In the genomic region with DNA sequence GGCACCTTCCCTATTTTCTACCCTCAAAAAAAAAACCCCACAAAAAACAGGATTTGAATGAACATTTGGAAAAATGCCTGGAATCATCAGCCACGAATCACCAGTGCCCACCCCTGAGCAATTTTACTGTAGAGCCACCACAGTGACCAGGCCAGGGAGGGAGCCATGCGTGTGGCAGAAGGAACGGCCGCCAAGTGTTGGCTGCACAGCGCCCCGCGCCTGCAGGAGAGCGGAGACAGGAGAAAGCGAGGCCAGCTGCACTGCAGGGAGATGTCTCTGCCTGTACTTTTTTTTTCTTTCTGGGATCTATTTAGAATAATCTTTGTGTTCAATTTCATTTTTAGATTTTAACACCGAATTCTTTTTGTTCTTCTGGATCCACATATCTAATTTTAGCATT, we compare ENCODE assay signal across 28 cellular contexts.
DNase-seq lines count a peak whose midpoint lies in the region; ATAC-seq lines count a peak whose summit lies in the region.
"Had no signal": no experiment of that assay in that cellular context is flagged by ENCODE, and none has a peak within 500 bp of the region (broad histone marks: within the 10 kb centered on the region; RNA-seq: fewer than 3 reads in every experiment).

No MANE protein-coding gene starts in this region.

- H3K27ac ChIP-seq in neuronal stem cell (replicated peaks; ENCODE audit: low read length) = no peak overlapping the region
- H3K27ac ChIP-seq: BLaER1 treated with 17β-estradiol and CSF1 and Interleukin-3, amounts not matched to agents 10 nM and 100 nM; breast epithelium; colonic mucosa; gastroesophageal sphincter had no signal

- no peak overlapping the region for H3K14ac ChIP-seq in neuronal stem cell (ENCODE audit: low read length)

- no peak overlapping the region for H3K4me3 ChIP-seq in neuronal stem cell (ENCODE audit: low read length in 2 of 2)
- H3K4me3 ChIP-seq: BLaER1 treated with 17β-estradiol and CSF1 and Interleukin-3, amounts not matched to agents 10 nM and 100 nM; breast epithelium; colonic mucosa; gastroesophageal sphincter; prostate gland had no signal

- H3K4me1 ChIP-seq in neuronal stem cell (ENCODE audit: control insufficient read depth in 2 of 2, insufficient read depth in 1 of 2, low read depth in 1 of 2, low read length in 2 of 2) = peaks cover 5 to 9% of the 10 kb centered on the region in 2 donors
- H3K4me1 ChIP-seq: breast epithelium, colonic mucosa had no signal

- no peak overlapping the region for H4K8ac ChIP-seq in neuronal stem cell (ENCODE audit: low read depth, low read length)

- H3K4ac ChIP-seq in neuronal stem cell (ENCODE audit: low read length) = no peak overlapping the region

- H2BK12ac ChIP-seq in neuronal stem cell (ENCODE audit: low read length) = no peak overlapping the region

- H3K9ac ChIP-seq in neuronal stem cell (ENCODE audit: low read depth, low read length, poor library complexity) = no peak overlapping the region
- H3K9ac ChIP-seq: BLaER1 treated with 17β-estradiol and CSF1 and Interleukin-3, amounts not matched to agents 10 nM and 100 nM had no signal

- H2BK120ac ChIP-seq in neuronal stem cell (ENCODE audit: low read depth, low read length) = no peak overlapping the region

- H3K23ac ChIP-seq in neuronal stem cell (ENCODE audit: low read depth, low read length, poor library complexity) = no peak overlapping the region

- no peak overlapping the region for H2AFZ ChIP-seq in neuronal stem cell (ENCODE audit: low read length)

- DNase-seq in EH (ENCODE audit: low read depth) (peak; percentile 35), NCI-H69 (lab: John Stamatoyannopoulos, UW) (peak; percentile 19), globus pallidus (ENCODE audit: low spot score) (peak; percentile 16), neuronal stem cell (ENCODE audit: low spot score) (no peak), HK-2 (ENCODE audit: unreplicated experiment) (no peak), A172 (ENCODE audit: low spot score) (no peak), NOMO-1 treated with dmso at 0.1 percent for 144 hours (lab: John Stamatoyannopoulos, UW; ENCODE audit: unreplicated experiment) (no peak)
- DNase-seq: activated CD8-positive, alpha-beta memory T cell treated with anti-CD3 and anti-CD28 coated beads, Interleukin-2, amount 50 U/mL, for 48 hours; activated CD8-positive, alpha-beta T cell treated with anti-CD3 and anti-CD28 coated beads for 36 hours; activated naive CD4-positive, alpha-beta T cell treated with anti-CD3 and anti-CD28 coated beads, Interleukin-2, amount 10 ng/mL, durations not matched to agents 7 days and 5 days; colonic mucosa; DMS53; effector CD8-positive, alpha-beta T cell; islet precursor cell; Kasumi-1; naive thymus-derived CD4-positive, alpha-beta T cell; NCI-H1417 treated with DMSO at 0.1 percent for 48 hours; NCI-H2029 treated with DMSO at 0.1 percent for 48 hours; NCI-H2227 treated with DMSO at 0.1 percent for 48 hours; SIG-M5; stimulated activated CD4-positive, alpha-beta T cell treated with anti-CD3 and anti-CD28 coated beads, Interleukin-4, amount 100 ng/mL, for 4 hours; SW 1271 had no signal

- ATAC-seq in HG03457 (IDR thresholded peaks at IDR 0.05; ENCODE audit: unreplicated experiment) = no peak
- ATAC-seq: activated CD8-positive, alpha-beta T cell treated with anti-CD3 and anti-CD28 coated beads for 36 hours; gastroesophageal sphincter; naive thymus-derived CD4-positive, alpha-beta T cell; Panc1 had no signal

- no CpG with 5 or more reads among the region's 10 CpGs for WGBS in neuronal stem cell (ENCODE audit: extremely low coverage in 2 of 2, insufficient read length in 2 of 2, insufficient replicate concordance in 1 of 2), 2 donors

- no peak overlapping the region for H3K4me2 ChIP-seq in neuronal stem cell (ENCODE audit: insufficient read depth, low read length, poor library complexity, severe bottlenecking)
- H3K4me2 ChIP-seq: BLaER1 treated with 17β-estradiol and CSF1 and Interleukin-3, amounts not matched to agents 10 nM and 100 nM had no signal

- H3K27me3 ChIP-seq in neuronal stem cell (ENCODE audit: control insufficient read depth in 3 of 3, insufficient read depth in 3 of 3, low read depth in 1 of 3, low read length in 3 of 3) = no peaks in the 10 kb centered on the region
- H3K27me3 ChIP-seq: BLaER1 treated with 17β-estradiol and CSF1 and Interleukin-3, amounts not matched to agents 10 nM and 100 nM; breast epithelium; colonic mucosa; gastroesophageal sphincter had no signal

- no peak overlapping the region for H2BK5ac ChIP-seq in neuronal stem cell (ENCODE audit: low read length)

- H3K18ac ChIP-seq in neuronal stem cell (ENCODE audit: low read length) = no peak overlapping the region

- no peaks in the 10 kb centered on the region for H3K9me3 ChIP-seq in neuronal stem cell (replicated peaks in 1 of 2; ENCODE audit: control insufficient read depth in 2 of 2, insufficient read depth in 1 of 2, low read depth in 1 of 2, low read length in 2 of 2)
- H3K9me3 ChIP-seq: BLaER1 treated with 17β-estradiol and CSF1 and Interleukin-3, amounts not matched to agents 10 nM and 100 nM; breast epithelium; colonic mucosa; gastroesophageal sphincter; prostate gland had no signal

- peak overlapping the region; percentile 71 for H2AK5ac ChIP-seq in neuronal stem cell (ENCODE audit: low read depth, low read length)

- no peak overlapping the region for H4K91ac ChIP-seq in neuronal stem cell (ENCODE audit: low read depth, low read length, poor library complexity)

- H3K79me1 ChIP-seq in neuronal stem cell (ENCODE audit: low read depth, low read length) = no peaks in the 10 kb centered on the region

- no peaks in the 10 kb centered on the region for H3K36me3 ChIP-seq in neuronal stem cell (replicated peaks in 1 of 2; ENCODE audit: control insufficient read depth in 2 of 2, insufficient read depth in 2 of 2, low read length in 2 of 2)
- H3K36me3 ChIP-seq: BLaER1 treated with 17β-estradiol and CSF1 and Interleukin-3, amounts not matched to agents 10 nM and 100 nM; breast epithelium; colonic mucosa; prostate gland had no signal

- no peak overlapping the region for H2BK15ac ChIP-seq in neuronal stem cell (ENCODE audit: low read length)

Comparison
In these comparisons a context has a peak if more than half of its experiments do, and no peak if none do; other contexts are left out.
1. DNase-seq: peak in EH (single experiment), NCI-H69 (single experiment) and globus pallidus (single experiment); none in neuronal stem cell (single experiment), HK-2 (single experiment), A172 (single experiment) and NOMO-1 treated with dmso at 0.1 percent for 144 hours (single experiment).